In genomic region chr17:48429638-48430586, GRCh38 we compare ENCODE assay signal across 8 cellular contexts. TPM values are rescaled to one million over a fixed set of nuclear protein-coding genes. Genes with fewer than 3 reads are reported as not detected.
DNase-seq lines count a peak whose midpoint lies in the region; ATAC-seq, FAIRE-seq and TF ChIP-seq lines count a peak whose summit lies in the region.

SKAP1 (minus strand) TSS chr17:48430214.

- no peaks in the 10 kb centered on the region for H3K9me3 ChIP-seq in endothelial cell of umbilical vein (replicated peaks; ENCODE audit: control insufficient read depth, insufficient read depth, low read length)
- H3K9me3 ChIP-seq in MG63 = no peaks in the 10 kb centered on the region

- H3K9ac ChIP-seq in endothelial cell of umbilical vein (replicated peaks; ENCODE audit: extremely low read depth, insufficient read depth, low read length) = no peak within 1 kb of the TSS

- peak; percentile 74 for ATAC-seq in HG02678 (IDR thresholded peaks at IDR 0.05; ENCODE audit: unreplicated experiment)
- no peak for ATAC-seq in GM21367 (IDR thresholded peaks at IDR 0.05; ENCODE audit: unreplicated experiment)

- peak within 1 kb of the TSS; percentile 18 for H2AFZ ChIP-seq in endothelial cell of umbilical vein (ENCODE audit: low read depth, low read length)

- H3K4me3 ChIP-seq in endothelial cell of umbilical vein (replicated peaks in 1 of 3; ENCODE audit: insufficient read depth in 1 of 3, low read depth in 1 of 3, low read length in 3 of 3) (no peak within 1 kb of the TSS), MG63 (no peak within 1 kb of the TSS)

- DNase-seq in DMS153 (lab: John Stamatoyannopoulos, UW) = peak; percentile 18
- peak; percentile 93 for DNase-seq in activated CD4-positive, alpha-beta T cell treated with anti-CD3 and anti-CD28 coated beads, Interleukin-2, amount 10 ng/mL, durations not matched to agents 24 days and 14 days
- no peak for DNase-seq in endothelial cell of umbilical vein (ENCODE audit: low read depth, low spot score)
- DNase-seq in stimulated activated CD4-positive, alpha-beta T cell treated with anti-CD3 and anti-CD28 coated beads, Interleukin-12 subunit alpha, Interleukin-12 subunit beta, amount 100 ng/mL, for 4 hours = peak; percentile 70
- no peak for DNase-seq in amniotic stem cell (lab: John Stamatoyannopoulos, UW)
- DNase-seq in MG63 = no peak

- H3K27ac ChIP-seq in endothelial cell of umbilical vein (ENCODE audit: insufficient read depth, low read depth, low read length) = no peak within 1 kb of the TSS

- H4K20me1 ChIP-seq in endothelial cell of umbilical vein (replicated peaks; ENCODE audit: control insufficient read depth, extremely low read depth, insufficient read depth, low read length) = no peaks in the 10 kb centered on the region

- H3K9me3 Mint-ChIP-seq in activated CD4-positive, alpha-beta T cell treated with anti-CD3 and anti-CD28 coated beads, Interleukin-2, amount 10 ng/mL, durations not matched to agents 24 days and 14 days = no peaks in the 10 kb centered on the region

- intact Hi-C loops in activated CD4-positive, alpha-beta T cell treated with anti-CD3 and anti-CD28 coated beads, Interleukin-2, amount 10 ng/mL, durations not matched to agents 24 days and 14 days (cut with micrococcal nuclease) = loop anchor here (1.0 to 5.0 kb wide), 5 partner anchors 8 to 112 kb away; no protein-coding TSS in a partner anchor
- intact Hi-C loops in endothelial cell of umbilical vein (cut with micrococcal nuclease) = no loop called here

- H3K4me1 ChIP-seq in endothelial cell of umbilical vein (ENCODE audit: control insufficient read depth, extremely low read depth, insufficient read depth, low read length) = peaks cover 12% of the 10 kb centered on the region

- CTCF ChIA-PET in endothelial cell of umbilical vein (lab: Charles Lee) = no interaction called here

- peak within 1 kb of the TSS; percentile 99 for H3K27ac Mint-ChIP-seq in activated CD4-positive, alpha-beta T cell treated with anti-CD3 and anti-CD28 coated beads, Interleukin-2, amount 10 ng/mL, durations not matched to agents 24 days and 14 days

- no peaks in the 10 kb centered on the region for H3K27me3 Mint-ChIP-seq in activated CD4-positive, alpha-beta T cell treated with anti-CD3 and anti-CD28 coated beads, Interleukin-2, amount 10 ng/mL, durations not matched to agents 24 days and 14 days

- H3K4me1 Mint-ChIP-seq in activated CD4-positive, alpha-beta T cell treated with anti-CD3 and anti-CD28 coated beads, Interleukin-2, amount 10 ng/mL, durations not matched to agents 24 days and 14 days = peaks cover 64% of the 10 kb centered on the region

- no peaks in the 10 kb centered on the region for H3K79me2 ChIP-seq in endothelial cell of umbilical vein (ENCODE audit: control insufficient read depth, insufficient read depth, low read length)

- H3K9me1 ChIP-seq in endothelial cell of umbilical vein (replicated peaks; ENCODE audit: control insufficient read depth, extremely low read depth, insufficient read depth, low read length) = no peaks in the 10 kb centered on the region

- peaks cover 49 to 60% of the 10 kb centered on the region in 2 experiments for H3K27me3 ChIP-seq in endothelial cell of umbilical vein (ENCODE audit: control insufficient read depth in 2 of 2, insufficient read depth in 2 of 2, low read length in 2 of 2)
- no peaks in the 10 kb centered on the region for H3K27me3 ChIP-seq in MG63

- no peak for TF ChIP-seq POLR2A in endothelial cell of umbilical vein (IDR thresholded peaks at IDR 0.05; ENCODE audit: low read depth, low read length)

- dilution Hi-C loops in endothelial cell of umbilical vein (cut with MboI; ENCODE audit: extremely low pct_ligation_motif_present, low sequenced_read_pairs) = no loop called here

- H3K36me3 Mint-ChIP-seq in activated CD4-positive, alpha-beta T cell treated with anti-CD3 and anti-CD28 coated beads, Interleukin-2, amount 10 ng/mL, durations not matched to agents 24 days and 14 days (ENCODE audit: low read depth) = peaks cover 13% of the 10 kb centered on the region

- no peak within 1 kb of the TSS for H3K4me2 ChIP-seq in endothelial cell of umbilical vein (ENCODE audit: insufficient read depth, low read length)

- peak within 1 kb of the TSS; percentile 99 for H3K4me3 Mint-ChIP-seq in activated CD4-positive, alpha-beta T cell treated with anti-CD3 and anti-CD28 coated beads, Interleukin-2, amount 10 ng/mL, durations not matched to agents 24 days and 14 days

- POLR2A ChIA-PET in endothelial cell of umbilical vein (lab: Charles Lee) = no interaction called here

- H3K36me3 ChIP-seq in endothelial cell of umbilical vein (ENCODE audit: control insufficient read depth in 2 of 2, extremely low read depth in 1 of 2, insufficient read depth in 2 of 2, low read length in 2 of 2) = no peaks in the 10 kb centered on the region
- H3K36me3 ChIP-seq in MG63 = no peaks in the 10 kb centered on the region

- no peak for TF ChIP-seq CTCF in endothelial cell of umbilical vein (IDR thresholded peaks at IDR 0.05; ENCODE audit: extremely low read depth in 1 of 2, insufficient read depth in 1 of 2, low read depth in 1 of 2, low read length in 2 of 2)

- BruUV-seq in endothelial cell of umbilical vein (replicated peaks; lab: Mats Ljungman, UMichigan) = no TSS peak

- FAIRE-seq in endothelial cell of umbilical vein (lab: Jason Lieb, UNC) = no peak

TF ChIP-seq in endothelial cell of umbilical vein, 7 proteins besides CTCF, POLR2A, EP300 and RAD21:
- TF ChIP-seq EZH2 (IDR thresholded peaks at IDR 0.05; ENCODE audit: borderline replicate concordance, low read depth, low read length, severe bottlenecking) (peak; percentile 53), MAX (IDR thresholded peaks at IDR 0.05; ENCODE audit: insufficient read depth, insufficient read length) (no peak)

RNA-seq across cellular contexts. Expression of gene SKAP1, which starts in this region (rescaled TPM):
- 59.3 and 63.1 TPM in 2 replicates for total RNA-seq in activated CD4-positive, alpha-beta T cell treated with anti-CD3 and anti-CD28 coated beads, Interleukin-2, amount 10 ng/mL, durations not matched to agents 24 days and 14 days
- total RNA-seq in endothelial cell of umbilical vein = 0.51 and 0.75 TPM in 2 replicates
- polyA plus RNA-seq in endothelial cell of umbilical vein = not detected in 2 replicates
- 0.10 TPM in 1 of 2 replicates, not detected in the other for polyA plus RNA-seq in endothelial cell of umbilical vein (2011; cell fraction: cytosol; rRNA removed)
- not detected in 2 replicates for polyA plus RNA-seq in endothelial cell of umbilical vein (2011; cell fraction: nucleus; rRNA removed)
- polyA plus RNA-seq in endothelial cell of umbilical vein (2012) = 0.19 and 0.35 TPM in 2 replicates
- not detected in 2 replicates for polyA minus RNA-seq in endothelial cell of umbilical vein
- not detected for polyA minus RNA-seq in endothelial cell of umbilical vein (2011; cell fraction: cytosol; rRNA and poly(A)+ RNA removed)
- polyA minus RNA-seq in endothelial cell of umbilical vein (2011; cell fraction: nucleus; rRNA and poly(A)+ RNA removed) = not detected in 2 replicates
- total RNA-seq in MG63 (2014; rRNA removed; shearing (Covaris generic); ENCODE audit: low replicate concordance) = not detected in 2 replicates

Comparison
In these comparisons a context has a peak if more than half of its experiments do, and no peak if none do; other contexts are left out.
1. RNA of gene SKAP1 (total RNA-seq): 59.3 to 63.1 TPM in activated CD4-positive, alpha-beta T cell treated with anti-CD3 and anti-CD28 coated beads, Interleukin-2, amount 10 ng/mL, durations not matched to agents 24 days and 14 days; 0.51 to 0.75 TPM in endothelial cell of umbilical vein and not detected in MG63; every median in the first group is over 10 times any median in the second.
2. DNase-seq: peak in DMS153 (single experiment), activated CD4-positive, alpha-beta T cell treated with anti-CD3 and anti-CD28 coated beads, Interleukin-2, amount 10 ng/mL, durations not matched to agents 24 days and 14 days (single experiment) and stimulated activated CD4-positive, alpha-beta T cell treated with anti-CD3 and anti-CD28 coated beads, Interleukin-12 subunit alpha, Interleukin-12 subunit beta, amount 100 ng/mL, for 4 hours (single experiment); none in endothelial cell of umbilical vein (single experiment), amniotic stem cell (single experiment) and MG63 (single experiment).